ENCODE assay signal across 9 cellular contexts in genomic region chr11:8699903-8700302, GRCh38. TPM values are rescaled to one million over a fixed set of nuclear protein-coding genes. Genes with fewer than 3 reads are reported as not detected.
A peak's percentile ranks its signal among the peaks of the same experiment; 100 is the strongest.
DNase-seq lines count a peak whose midpoint lies in the region; ATAC-seq and TF ChIP-seq lines count a peak whose summit lies in the region.
"Had no signal": no experiment of that assay in that cellular context is flagged by ENCODE, and none has a peak within 500 bp of the region (broad histone marks: within the 10 kb centered on the region; RNA-seq: fewer than 3 reads in every experiment).

No MANE protein-coding gene starts in this region.

- H3K27me3 Mint-ChIP-seq in activated naive CD4-positive, alpha-beta T cell treated with anti-CD3 and anti-CD28 coated beads for 36 hours (ENCODE audit: low read depth) = no peaks in the 10 kb centered on the region

- no peaks in the 10 kb centered on the region for H3K9me3 ChIP-seq in suprapubic skin

- TF ChIP-seq POLR2A in suprapubic skin (IDR thresholded peaks at IDR 0.05) = no peak

- H3K27ac ChIP-seq in caudate nucleus (ENCODE audit: low read depth, low read length) (peak overlapping the region; percentile 95), layer of hippocampus (ENCODE audit: low read depth, low read length) (peak overlapping the region; percentile 90), suprapubic skin (peak overlapping the region; percentile 58)

- no peak for TF ChIP-seq EP300 in suprapubic skin (IDR thresholded peaks at IDR 0.05)

- H3K27ac Mint-ChIP-seq in activated naive CD4-positive, alpha-beta T cell treated with anti-CD3 and anti-CD28 coated beads for 36 hours = no peak overlapping the region

- no peaks in the 10 kb centered on the region for H3K4me1 Mint-ChIP-seq in activated naive CD4-positive, alpha-beta T cell treated with anti-CD3 and anti-CD28 coated beads for 36 hours (ENCODE audit: low read depth)

- TF ChIP-seq CTCF in suprapubic skin (IDR thresholded peaks at IDR 0.05) = no peak

- ATAC-seq in HG02798 (IDR thresholded peaks at IDR 0.05; ENCODE audit: poor library complexity, unreplicated experiment) (no peak), GM21737 (IDR thresholded peaks at IDR 0.05; ENCODE audit: unreplicated experiment) (no peak)

- DNase-seq in Kasumi-1 (lab: John Stamatoyannopoulos, UW) (peak; percentile 54 to 64), caudate nucleus (lab: John Stamatoyannopoulos, UW) (peak in 56 of 61 donors; percentile 12 to 79 (median 52)), suprapubic skin (ENCODE audit: low spot score in 2 of 2) (no peak), NCI-H82 (lab: John Stamatoyannopoulos, UW) (no peak)
- DNase-seq in activated naive CD4-positive, alpha-beta T cell treated with anti-CD3 and anti-CD28 coated beads for 36 hours = no peak

- peaks cover 15% of the 10 kb centered on the region for H3K4me1 ChIP-seq in suprapubic skin

- CTCF ChIA-PET in activated naive CD4-positive, alpha-beta T cell treated with anti-CD3 and anti-CD28 coated beads for 36 hours (lab: Charles Lee) = interaction anchor here (0.9 kb wide), 1 partner anchor 438 kb away, joined by 4 read pairs; no protein-coding TSS in a partner anchor

- 29% methylated on average over 3 of the region's 3 CpGs for WGBS in suprapubic skin

- H3K4me3 Mint-ChIP-seq in activated naive CD4-positive, alpha-beta T cell treated with anti-CD3 and anti-CD28 coated beads for 36 hours = no peak overlapping the region

- no peaks in the 10 kb centered on the region for H3K9me3 Mint-ChIP-seq in activated naive CD4-positive, alpha-beta T cell treated with anti-CD3 and anti-CD28 coated beads for 36 hours

- H3K36me3 ChIP-seq in suprapubic skin = peaks cover 68% of the 10 kb centered on the region

- H3K27me3 ChIP-seq in layer of hippocampus (ENCODE audit: control insufficient read depth, insufficient read depth, low read length) (no peaks in the 10 kb centered on the region), suprapubic skin (no peaks in the 10 kb centered on the region)

- H3K36me3 Mint-ChIP-seq in activated naive CD4-positive, alpha-beta T cell treated with anti-CD3 and anti-CD28 coated beads for 36 hours (ENCODE audit: low read depth) = peaks cover 5% of the 10 kb centered on the region

- intact Hi-C loops in activated naive CD4-positive, alpha-beta T cell treated with anti-CD3 and anti-CD28 coated beads for 36 hours (cut with micrococcal nuclease) = no loop called here

- H3K4me3 ChIP-seq in suprapubic skin = no peak overlapping the region
- H3K4me3 ChIP-seq: lung had no signal

RNA-seq across cellular contexts. Expression of gene RPL27A, which starts 17.3 kb away (rescaled TPM):
- 1,000 to 10,000 TPM in 3 of 4 donors, 100 to 1,000 TPM in 1; 822 to 1,505 (median 1,124) TPM for total RNA-seq in suprapubic skin
- 1,000 to 10,000 TPM; 1,157 to 1,188 TPM for total RNA-seq in activated naive CD4-positive, alpha-beta T cell treated with anti-CD3 and anti-CD28 coated beads for 36 hours

RNA-seq across cellular contexts. Expression of gene TRIM66, which starts 17.4 kb away (rescaled TPM):
- 10 to 100 TPM in 3 of 4 donors, 1 to 10 TPM in 1; 9.9 to 20.3 (median 11.7) TPM for total RNA-seq in suprapubic skin
- 10 to 100 TPM; 16.4 to 19.1 TPM for total RNA-seq in activated naive CD4-positive, alpha-beta T cell treated with anti-CD3 and anti-CD28 coated beads for 36 hours

Comparison
In these comparisons a context has a peak if more than half of its experiments do, and no peak if none do; other contexts are left out.
1. DNase-seq: peak in Kasumi-1 (2 of 2) and caudate nucleus (56 of 61); none in suprapubic skin (0 of 2), NCI-H82 (single experiment) and activated naive CD4-positive, alpha-beta T cell treated with anti-CD3 and anti-CD28 coated beads for 36 hours (single experiment).
2. Peak in every context shown above with its lines, with median percentiles within 50 percentile points of each other: H3K27ac ChIP-seq.